8 cellular contexts compared by ENCODE assay signal in genomic region chr5:54517512-54518145, GRCh38. TPM values are rescaled to one million over a fixed set of nuclear protein-coding genes. Genes with fewer than 3 reads are reported as not detected.
DNase-seq lines count a peak whose midpoint lies in the region; ATAC-seq and TF ChIP-seq lines count a peak whose summit lies in the region.

A gene with protein sequence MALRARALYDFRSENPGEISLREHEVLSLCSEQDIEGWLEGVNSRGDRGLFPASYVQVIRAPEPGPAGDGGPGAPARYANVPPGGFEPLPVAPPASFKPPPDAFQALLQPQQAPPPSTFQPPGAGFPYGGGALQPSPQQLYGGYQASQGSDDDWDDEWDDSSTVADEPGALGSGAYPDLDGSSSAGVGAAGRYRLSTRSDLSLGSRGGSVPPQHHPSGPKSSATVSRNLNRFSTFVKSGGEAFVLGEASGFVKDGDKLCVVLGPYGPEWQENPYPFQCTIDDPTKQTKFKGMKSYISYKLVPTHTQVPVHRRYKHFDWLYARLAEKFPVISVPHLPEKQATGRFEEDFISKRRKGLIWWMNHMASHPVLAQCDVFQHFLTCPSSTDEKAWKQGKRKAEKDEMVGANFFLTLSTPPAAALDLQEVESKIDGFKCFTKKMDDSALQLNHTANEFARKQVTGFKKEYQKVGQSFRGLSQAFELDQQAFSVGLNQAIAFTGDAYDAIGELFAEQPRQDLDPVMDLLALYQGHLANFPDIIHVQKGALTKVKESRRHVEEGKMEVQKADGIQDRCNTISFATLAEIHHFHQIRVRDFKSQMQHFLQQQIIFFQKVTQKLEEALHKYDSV (plus strand): TSS chr5:54517759. CDS start chr5:54517953, 194 bp downstream.

- DNase-seq in 8988T (peak; percentile 90), NCI-H2081 treated with DMSO at 0.1 percent for 48 hours (lab: John Stamatoyannopoulos, UW) (peak; percentile 21), UCSD-AML1 (lab: John Stamatoyannopoulos, UW; ENCODE audit: unreplicated experiment) (peak; percentile 92)

- H3K27ac ChIP-seq in iPS-18a (ENCODE audit: low read length), result no peak within 1 kb of the TSS

- H3K27ac Mint-ChIP-seq in brain, result peak within 1 kb of the TSS; percentile 62 to 91 (median 64)

- peak within 1 kb of the TSS; percentile 56 for H3K9ac ChIP-seq in iPS-18a (ENCODE audit: low read length)
- peak within 1 kb of the TSS; percentile 88 for H3K9ac ChIP-seq in skeletal muscle satellite cell (ENCODE audit: low read depth, low read length)

- H3K4me1 Mint-ChIP-seq in brain, result peaks cover 32% of the 10 kb centered on the region

- no peaks in the 10 kb centered on the region for H3K27me3 Mint-ChIP-seq in brain

- H3K9me3 ChIP-seq in iPS-18a (ENCODE audit: control insufficient read depth, low read depth, low read length) (no peaks in the 10 kb centered on the region), skeletal muscle satellite cell (replicated peaks; ENCODE audit: low read length) (no peaks in the 10 kb centered on the region)

- H3K4me1 ChIP-seq in iPS-18a (ENCODE audit: control insufficient read depth, low read depth, low read length) (peaks cover 9% of the 10 kb centered on the region), skeletal muscle satellite cell (ENCODE audit: control insufficient read depth, insufficient read depth, low read length) (peaks cover 34% of the 10 kb centered on the region)

- H3K4me3 Mint-ChIP-seq in brain, result peak within 1 kb of the TSS; percentile 87 to 90 (median 88)

- H3K27me3 ChIP-seq in iPS-18a (ENCODE audit: control insufficient read depth, insufficient read depth, low read length) (peaks cover 23% of the 10 kb centered on the region), skeletal muscle satellite cell (ENCODE audit: control insufficient read depth, insufficient read depth, low read length) (no peaks in the 10 kb centered on the region)

- H3K4me3 ChIP-seq in iPS-18a (ENCODE audit: low read length), result peak within 1 kb of the TSS; percentile 69
- H3K4me3 ChIP-seq in skeletal muscle satellite cell (ENCODE audit: low read length), result peak within 1 kb of the TSS; percentile 76

- peak within 1 kb of the TSS; percentile 90 for H3K4me2 ChIP-seq in skeletal muscle satellite cell (ENCODE audit: low read length)

- H3K36me3 Mint-ChIP-seq in brain, result peaks cover 26% of the 10 kb centered on the region

- peak; percentile 99 for TF ChIP-seq CTCF in brain (conservative IDR thresholded peaks at IDR 0.05)

- H3K36me3 ChIP-seq in iPS-18a (ENCODE audit: control insufficient read depth, low read depth, low read length), result no peaks in the 10 kb centered on the region
- H3K36me3 ChIP-seq in skeletal muscle satellite cell (ENCODE audit: insufficient read depth, low read length), result no peaks in the 10 kb centered on the region

- peaks cover 0 to 9% (median 0%) of the 10 kb centered on the region in 5 experiments for H3K9me3 Mint-ChIP-seq in brain

- ATAC-seq in GM18517 (IDR thresholded peaks at IDR 0.05; ENCODE audit: unreplicated experiment) (peak; percentile 89), HG03045 (IDR thresholded peaks at IDR 0.05; ENCODE audit: unreplicated experiment) (peak; percentile 98)

RNA-seq across cellular contexts. Expression of the gene that starts here (rescaled TPM):
- 4.9 TPM for polyA plus RNA-seq in brain (ENCODE audit: insufficient read depth, low read depth, low replicate concordance)
- total RNA-seq in skeletal muscle satellite cell (2012; rRNA removed), result 18.3 and 25.1 TPM in 2 replicates

Comparison
In these comparisons a context has a peak if more than half of its experiments do, and no peak if none do; other contexts are left out.
1. DNase-seq: peak in every context shown above with its lines; median percentile 92 in UCSD-AML1; 90 in 8988T; 21 in NCI-H2081 treated with DMSO at 0.1 percent for 48 hours.